In genomic region chr6:35385457-35386202, GRCh38 we compare ENCODE assay signal across 11 cellular contexts. TPM values are rescaled to one million over a fixed set of nuclear protein-coding genes. Genes with fewer than 3 reads are reported as not detected.
A peak's percentile ranks its signal among the peaks of the same experiment; 100 is the strongest.
DNase-seq lines count a peak whose midpoint lies in the region; ATAC-seq and TF ChIP-seq lines count a peak whose summit lies in the region.
"Had no signal": no experiment of that assay in that cellular context is flagged by ENCODE, and none has a peak within 500 bp of the region (broad histone marks: within the 10 kb centered on the region; RNA-seq: fewer than 3 reads in every experiment).

No MANE protein-coding gene starts in this region.

- peak; percentile 27 for DNase-seq in DMS79 treated with DMSO at 0.1 percent for 48 hours (lab: John Stamatoyannopoulos, UW)
- peak; percentile 66 for DNase-seq in NCI-H69 (lab: John Stamatoyannopoulos, UW)
- DNase-seq in foreskin fibroblast, result peak; percentile 47 to 77
- peak; percentile 41 for DNase-seq in retina
- DNase-seq in putamen (ENCODE audit: low spot score), result no peak
- no peak for DNase-seq in activated CD4-positive, alpha-beta memory T cell treated with anti-CD3 and anti-CD28 coated beads for 36 hours
- DNase-seq in activated T-cell treated with anti-CD3 and anti-CD28 coated beads, Interleukin-2, amount 50 U/mL, for 4 hours, result no peak
- DNase-seq: right lobe of liver had no signal

- H3K27ac Mint-ChIP-seq in activated CD4-positive, alpha-beta memory T cell treated with anti-CD3 and anti-CD28 coated beads for 36 hours, result no peak overlapping the region
- H3K27ac Mint-ChIP-seq: activated T-helper 17 cell treated with anti-CD3 and anti-CD28 coated beads, Interleukin-2, amount 50 U/mL, for 72 hours; stimulated activated memory B cell treated with anti-CD40 and anti-IgM and Interleukin-4, amounts not matched to agents 10 μg/mL and 1 μg/mL and 100 μg/mL, for 72 hours had no signal

- CTCF ChIA-PET in activated CD4-positive, alpha-beta memory T cell treated with anti-CD3 and anti-CD28 coated beads for 36 hours (lab: Charles Lee), result no interaction called here

- no peak for ATAC-seq in GM18909 (IDR thresholded peaks at IDR 0.05; ENCODE audit: poor library complexity, unreplicated experiment)
- ATAC-seq in activated T-cell treated with anti-CD3 and anti-CD28 coated beads, Interleukin-2, amount 50 U/mL, for 4 hours, result no peak
- ATAC-seq: activated T-helper 17 cell treated with anti-CD3 and anti-CD28 coated beads, Interleukin-2, amount 50 U/mL, for 72 hours; stimulated activated memory B cell treated with anti-CD40 and anti-IgM and Interleukin-4, amounts not matched to agents 10 μg/mL and 1 μg/mL and 100 μg/mL, for 72 hours had no signal

- POLR2A ChIA-PET in activated CD4-positive, alpha-beta memory T cell treated with anti-CD3 and anti-CD28 coated beads for 36 hours (lab: Charles Lee), result no interaction called here

- H3K4me1 Mint-ChIP-seq in activated CD4-positive, alpha-beta memory T cell treated with anti-CD3 and anti-CD28 coated beads for 36 hours (ENCODE audit: low read depth), result peaks cover 16% of the 10 kb centered on the region
- peaks cover 17% of the 10 kb centered on the region for H3K4me1 Mint-ChIP-seq in activated T-cell treated with anti-CD3 and anti-CD28 coated beads, Interleukin-2, amount 50 U/mL, for 4 hours (ENCODE audit: low read depth)

- TF ChIP-seq CTCF in foreskin fibroblast (IDR thresholded peaks at IDR 0.05; ENCODE audit: low read depth, low read length), result no peak

- peaks cover 3% of the 10 kb centered on the region for H3K9me3 Mint-ChIP-seq in activated CD4-positive, alpha-beta memory T cell treated with anti-CD3 and anti-CD28 coated beads for 36 hours
- no peaks in the 10 kb centered on the region for H3K9me3 Mint-ChIP-seq in activated T-cell treated with anti-CD3 and anti-CD28 coated beads, Interleukin-2, amount 50 U/mL, for 4 hours
- H3K9me3 Mint-ChIP-seq: activated T-helper 17 cell treated with anti-CD3 and anti-CD28 coated beads, Interleukin-2, amount 50 U/mL, for 72 hours had no signal

- peaks cover 4% of the 10 kb centered on the region for H3K36me3 Mint-ChIP-seq in activated CD4-positive, alpha-beta memory T cell treated with anti-CD3 and anti-CD28 coated beads for 36 hours
- H3K36me3 Mint-ChIP-seq in activated T-cell treated with anti-CD3 and anti-CD28 coated beads, Interleukin-2, amount 50 U/mL, for 4 hours (ENCODE audit: insufficient read depth), result peaks cover 15% of the 10 kb centered on the region

- no peak overlapping the region for H3K4me3 Mint-ChIP-seq in activated CD4-positive, alpha-beta memory T cell treated with anti-CD3 and anti-CD28 coated beads for 36 hours
- H3K4me3 Mint-ChIP-seq in activated T-cell treated with anti-CD3 and anti-CD28 coated beads, Interleukin-2, amount 50 U/mL, for 4 hours, result no peak overlapping the region
- H3K4me3 Mint-ChIP-seq: activated T-helper 17 cell treated with anti-CD3 and anti-CD28 coated beads, Interleukin-2, amount 50 U/mL, for 72 hours; stimulated activated memory B cell treated with anti-CD40 and anti-IgM and Interleukin-4, amounts not matched to agents 10 μg/mL and 1 μg/mL and 100 μg/mL, for 72 hours had no signal

- intact Hi-C loops in activated CD4-positive, alpha-beta memory T cell treated with anti-CD3 and anti-CD28 coated beads for 36 hours (cut with micrococcal nuclease), result no loop called here

- H3K27me3 Mint-ChIP-seq in activated CD4-positive, alpha-beta memory T cell treated with anti-CD3 and anti-CD28 coated beads for 36 hours, result no peaks in the 10 kb centered on the region
- H3K27me3 Mint-ChIP-seq in activated T-cell treated with anti-CD3 and anti-CD28 coated beads, Interleukin-2, amount 50 U/mL, for 4 hours (ENCODE audit: low read depth), result no peaks in the 10 kb centered on the region
- H3K27me3 Mint-ChIP-seq: activated T-helper 17 cell treated with anti-CD3 and anti-CD28 coated beads, Interleukin-2, amount 50 U/mL, for 72 hours; stimulated activated memory B cell treated with anti-CD40 and anti-IgM and Interleukin-4, amounts not matched to agents 10 μg/mL and 1 μg/mL and 100 μg/mL, for 72 hours had no signal

- H3K4me3 ChIP-seq in foreskin fibroblast (ENCODE audit: low read depth in 1 of 2, low read length in 2 of 2), result no peak overlapping the region
- H3K4me3 ChIP-seq: right lobe of liver had no signal

RNA-seq across cellular contexts. Expression of gene PPARD, which starts 43.3 kb away (rescaled TPM):
- total RNA-seq in activated CD4-positive, alpha-beta memory T cell treated with anti-CD3 and anti-CD28 coated beads for 36 hours, result 10 to 100 TPM; 19.9 to 20.9 TPM
- 10 to 100 TPM; 15.4 to 17.4 (median 16.9) TPM for total RNA-seq in activated T-cell treated with anti-CD3 and anti-CD28 coated beads, Interleukin-2, amount 50 U/mL, for 4 hours

Comparison
In these comparisons a context has a peak if more than half of its experiments do, and no peak if none do; other contexts are left out.
1. DNase-seq: peak in DMS79 treated with DMSO at 0.1 percent for 48 hours (single experiment), NCI-H69 (single experiment), foreskin fibroblast (2 of 2) and retina (single experiment); none in putamen (single experiment), activated CD4-positive, alpha-beta memory T cell treated with anti-CD3 and anti-CD28 coated beads for 36 hours (single experiment) and activated T-cell treated with anti-CD3 and anti-CD28 coated beads, Interleukin-2, amount 50 U/mL, for 4 hours (single experiment).